Comparison of ENCODE assay signal across 10 cellular contexts in genomic region chr2:234451852-234452625, GRCh38.
DNase-seq lines count a peak whose midpoint lies in the region; ATAC-seq, FAIRE-seq and TF ChIP-seq lines count a peak whose summit lies in the region.
"Had no signal": no experiment of that assay in that cellular context is flagged by ENCODE, and none has a peak within 500 bp of the region (broad histone marks: within the 10 kb centered on the region; RNA-seq: fewer than 3 reads in every experiment).

No MANE protein-coding gene starts in this region.

- ATAC-seq in effector memory CD8-positive, alpha-beta T cell (replicated peaks), result peak; percentile 11
- ATAC-seq: HCT116 had no signal

- no peaks in the 10 kb centered on the region for H3K9me3 Mint-ChIP-seq in effector memory CD8-positive, alpha-beta T cell

- H3K36me3 Mint-ChIP-seq in effector memory CD8-positive, alpha-beta T cell (ENCODE audit: insufficient read depth), result peaks cover 17% of the 10 kb centered on the region

- FAIRE-seq in RCC 7860 (lab: Jason Lieb, UNC), result peak; percentile 74

- no peak overlapping the region for H3K4me3 ChIP-seq in retinal pigment epithelial cell (ENCODE audit: low read length)
- H3K4me3 ChIP-seq: right atrium auricular region had no signal

- no peaks in the 10 kb centered on the region for H3K27me3 Mint-ChIP-seq in effector memory CD8-positive, alpha-beta T cell

- no peak for TF ChIP-seq CTCF in retinal pigment epithelial cell (conservative IDR thresholded peaks at IDR 0.05; ENCODE audit: low read depth, low read length)

- peak overlapping the region; percentile 20 to 74 for H3K4me3 Mint-ChIP-seq in effector memory CD8-positive, alpha-beta T cell

- H3K27ac Mint-ChIP-seq in effector memory CD8-positive, alpha-beta T cell, result peak overlapping the region; percentile 42 to 91

- H3K4me1 Mint-ChIP-seq in effector memory CD8-positive, alpha-beta T cell (ENCODE audit: low read depth in 2 of 2), result peaks cover 38 to 69% of the 10 kb centered on the region in 2 donors

- peak; percentile 92 for DNase-seq in ELR (ENCODE audit: low read depth)
- DNase-seq in RCC 7860 (ENCODE audit: low spot score), result peak; percentile 72
- DNase-seq in effector memory CD8-positive, alpha-beta T cell, result no peak
- peak; percentile 90 for DNase-seq in retinal pigment epithelial cell (ENCODE audit: low read depth)
- DNase-seq in superior temporal gyrus (ENCODE audit: extremely low spot score), result no peak
- DNase-seq in nucleus accumbens (lab: John Stamatoyannopoulos, UW), result no peak
- no peak for DNase-seq in activated effector memory CD4-positive, alpha-beta T cell treated with Interleukin-2 at 50 U/mL for 16 hours
- DNase-seq: stimulated activated naive CD4-positive, alpha-beta T cell treated with Interleukin-2 at 50 U/mL for 16 hours had no signal

Comparison
In these comparisons a context has a peak if more than half of its experiments do, and no peak if none do; other contexts are left out.
1. DNase-seq: peak in ELR (single experiment), RCC 7860 (single experiment) and retinal pigment epithelial cell (single experiment); none in effector memory CD8-positive, alpha-beta T cell (0 of 3), superior temporal gyrus (single experiment), nucleus accumbens (0 of 56) and activated effector memory CD4-positive, alpha-beta T cell treated with Interleukin-2 at 50 U/mL for 16 hours (single experiment).